ENCODE assay signal across 21 cellular contexts in genomic region chrX:1444896-1445480, GRCh38. TPM values are rescaled to one million over a fixed set of nuclear protein-coding genes. Genes with fewer than 3 reads are reported as not detected.
DNase-seq lines count a peak whose midpoint lies in the region; ATAC-seq, FAIRE-seq and TF ChIP-seq lines count a peak whose summit lies in the region.
"Had no signal": no experiment of that assay in that cellular context is flagged by ENCODE, and none has a peak within 500 bp of the region (broad histone marks: within the 10 kb centered on the region; RNA-seq: fewer than 3 reads in every experiment).

No MANE protein-coding gene starts in this region.

- H3K27ac Mint-ChIP-seq in CD14-positive monocyte (no peak overlapping the region), H9 (peak overlapping the region in 1 of 3 experiments; percentile 14; a peak in 1 of 7 replicates), progenitor cell of endocrine pancreas (peak overlapping the region; percentile 71)
- H3K27ac Mint-ChIP-seq: brain had no signal

- peaks cover 13% of the 10 kb centered on the region for H3K9me3 ChIP-seq in H9 (ENCODE audit: control insufficient read depth, low read depth, low read length)
- no peaks in the 10 kb centered on the region for H3K9me3 ChIP-seq in adrenal gland (replicated peaks in 1 of 3)
- H3K9me3 ChIP-seq: BE2C, upper lobe of left lung had no signal

- H3K27ac ChIP-seq in H9 (ENCODE audit: insufficient read length, low read depth, low read length) = no peak overlapping the region
- no peak overlapping the region for H3K27ac ChIP-seq in adrenal gland
- H3K27ac ChIP-seq: upper lobe of left lung had no signal

- no peak overlapping the region for H2BK20ac ChIP-seq in H9 (ENCODE audit: low read depth, low read length, poor library complexity, severe bottlenecking)

- H3K14ac ChIP-seq in H9 (ENCODE audit: insufficient read depth, low read length) = no peak overlapping the region

- TF ChIP-seq POLR2A in adrenal gland (IDR thresholded peaks at IDR 0.05) (no peak), GM12891 (IDR thresholded peaks at IDR 0.05; ENCODE audit: low read depth, low read length) (no peak), GM18505 (IDR thresholded peaks at IDR 0.05; ENCODE audit: borderline replicate concordance, extremely low read depth, insufficient read depth, insufficient read length) (no peak)

- no peaks in the 10 kb centered on the region for H3K27me3 ChIP-seq in H9 (ENCODE audit: insufficient read depth, low read length)
- no peaks in the 10 kb centered on the region for H3K27me3 ChIP-seq in adrenal gland
- H3K27me3 ChIP-seq: BE2C, upper lobe of left lung had no signal

- WGBS in H9 (ENCODE audit: extremely low coverage, insufficient read length, low lambda C conversion rate) = no CpG with 5 or more reads among the region's 15 CpGs
- 97 to 99% (median 98%) methylated on average over 15 of the region's 15 CpGs for WGBS in adrenal gland, 4 donors

- TF ChIP-seq CTCF in CD14-positive monocyte (IDR thresholded peaks at IDR 0.05) (no peak), H9 (conservative IDR thresholded peaks at IDR 0.05) (no peak), adrenal gland (IDR thresholded peaks at IDR 0.05) (no peak), progenitor cell of endocrine pancreas (IDR thresholded peaks at IDR 0.05; ENCODE audit: unreplicated experiment) (no peak)

- H2AK5ac ChIP-seq in H9 (ENCODE audit: insufficient read length, low read length) = no peak overlapping the region

- no peak overlapping the region for H4K91ac ChIP-seq in H9 (ENCODE audit: insufficient read length, low read depth, low read length)

- no peak overlapping the region for H3T11ph ChIP-seq in H9 (ENCODE audit: low read length)

- no peak overlapping the region for H3K4me2 ChIP-seq in H9 (ENCODE audit: insufficient read depth, insufficient read length, low read length)

- no peak overlapping the region for H3K56ac ChIP-seq in H9 (ENCODE audit: insufficient read length, low read depth, low read length)

- H3K9me3 Mint-ChIP-seq in CD14-positive monocyte (peaks cover 49 to 75% (median 64%) of the 10 kb centered on the region in 7 donors), H9 (peaks cover 50 to 51% of the 10 kb centered on the region in 2 experiments), progenitor cell of endocrine pancreas (ENCODE audit: low read depth) (peaks cover 55% of the 10 kb centered on the region)

- intact Hi-C loops in CD14-positive monocyte (cut with micrococcal nuclease) = loop anchor here in 1 of 2 donors (5.0 kb wide), 1 partner anchor 43 kb away; no protein-coding TSS in a partner anchor
- intact Hi-C loops in adrenal gland (cut with DNase I) = loop anchor here in 1 of 2 donors (10.0 kb wide), 1 partner anchor 50 kb away; the partner anchor contains the start of gene SLC25A6

- H3K4me1 ChIP-seq in H9 (ENCODE audit: insufficient read depth, low read length) = no peaks in the 10 kb centered on the region
- H3K4me1 ChIP-seq in adrenal gland (replicated peaks in 1 of 2) = no peaks in the 10 kb centered on the region
- H3K4me1 ChIP-seq: BE2C, upper lobe of left lung had no signal

- no peak overlapping the region for H2BK120ac ChIP-seq in H9 (ENCODE audit: low read depth, low read length, poor library complexity, severe bottlenecking)

- H4K20me1 ChIP-seq in H9 (ENCODE audit: control insufficient read depth, insufficient read depth, insufficient read length) = no peaks in the 10 kb centered on the region

- H2BK12ac ChIP-seq in H9 (ENCODE audit: insufficient read length, low read depth, low read length) = no peak overlapping the region

- no peak overlapping the region for H3K4ac ChIP-seq in H9 (ENCODE audit: low read depth, low read length)

- H3K36me3 Mint-ChIP-seq in CD14-positive monocyte (peaks cover 26 to 58% of the 10 kb centered on the region in 2 donors), H9 (ENCODE audit: insufficient read depth in 1 of 3, low read depth in 3 of 3) (peaks cover 67 to 86% (median 76%) of the 10 kb centered on the region in 3 experiments), progenitor cell of endocrine pancreas (ENCODE audit: insufficient read depth) (peaks cover 63% of the 10 kb centered on the region)

- H3K4me3 Mint-ChIP-seq in CD14-positive monocyte = no peak overlapping the region
- H3K4me3 Mint-ChIP-seq in H9 = no peak overlapping the region
- no peak overlapping the region for H3K4me3 Mint-ChIP-seq in progenitor cell of endocrine pancreas (ENCODE audit: low read depth)
- H3K4me3 Mint-ChIP-seq: brain, neural crest cell had no signal

- ATAC-seq in GM19328 (IDR thresholded peaks at IDR 0.05; ENCODE audit: unreplicated experiment) (no peak), GM18505 (IDR thresholded peaks at IDR 0.05; ENCODE audit: unreplicated experiment) (no peak)
- ATAC-seq: Panc1 had no signal

- no peak overlapping the region for H3K18ac ChIP-seq in H9 (ENCODE audit: insufficient read length, low read depth, low read length)

- DNase-seq in CD14-positive monocyte (ENCODE audit: low spot score) (peak; percentile 22), H9 (peak; percentile 11), adrenal gland (peak in 4 of 7 donors; percentile 2 to 35 (median 10)), progenitor cell of endocrine pancreas (ENCODE audit: low spot score, unreplicated experiment) (no peak), GM12891 (ENCODE audit: insufficient read length, low spot score) (no peak)
- DNase-seq: activated CD4-positive, CD25-positive, alpha-beta regulatory T cell; activated gamma-delta T cell treated with Interleukin-2 at 50 U/mL for 16 hours; BE2C; foreskin fibroblast; mammary epithelial cell; MM.1S; NCI-H2029 treated with DMSO at 0.1 percent for 48 hours; NCI-H526 treated with DMSO at 0.1 percent for 48 hours had no signal

- no peak overlapping the region for H2BK5ac ChIP-seq in H9 (ENCODE audit: insufficient read length, low read length)

- no peaks in the 10 kb centered on the region for H3K23me2 ChIP-seq in H9 (ENCODE audit: insufficient read length, low read depth, low read length, poor library complexity, severe bottlenecking)

- no peak overlapping the region for H4K8ac ChIP-seq in H9 (replicated peaks; ENCODE audit: insufficient read length, low read depth, low read length)

- peaks cover 29% of the 10 kb centered on the region; the same call in 1 of the 2 replicates for H3K79me2 ChIP-seq in H9 (ENCODE audit: insufficient read depth, low read length)

- H2BK15ac ChIP-seq in H9 (ENCODE audit: low read depth, low read length) = no peak overlapping the region

- FAIRE-seq in GM12891 (lab: Jason Lieb, UNC) = no peak
- FAIRE-seq: H1 had no signal

- H3K9ac ChIP-seq in H9 (ENCODE audit: extremely low read depth, insufficient read length, low read length) = no peak overlapping the region

- H3K27me3 Mint-ChIP-seq in CD14-positive monocyte (ENCODE audit: low read depth in 3 of 3) (peaks cover 0 to 7% (median 2%) of the 10 kb centered on the region in 3 donors), H9 (ENCODE audit: low read depth) (peaks cover 2% of the 10 kb centered on the region), progenitor cell of endocrine pancreas (no peaks in the 10 kb centered on the region)
- H3K27me3 Mint-ChIP-seq: effector memory CD8-positive, alpha-beta T cell had no signal

- H3K36me3 ChIP-seq in adrenal gland (replicated peaks in 1 of 2) = no peaks in the 10 kb centered on the region
- H3K36me3 ChIP-seq: BE2C had no signal

- peaks cover 8% of the 10 kb centered on the region for H3K79me1 ChIP-seq in H9 (ENCODE audit: insufficient read depth, low read depth, low read length, poor library complexity, severe bottlenecking)

- no peak overlapping the region for H3K23ac ChIP-seq in H9 (ENCODE audit: insufficient read length, low read depth, low read length)

- H3K4me1 Mint-ChIP-seq in CD14-positive monocyte = peaks cover 5% of the 10 kb centered on the region
- no peaks in the 10 kb centered on the region for H3K4me1 Mint-ChIP-seq in H9
- H3K4me1 Mint-ChIP-seq in progenitor cell of endocrine pancreas (ENCODE audit: low read depth) = no peaks in the 10 kb centered on the region

- no peak overlapping the region for H3K4me3 ChIP-seq in adrenal gland
- H3K4me3 ChIP-seq: upper lobe of left lung had no signal

- H4K5ac ChIP-seq in H9 (ENCODE audit: insufficient read length, low read depth, low read length) = no peak overlapping the region

- H2AFZ ChIP-seq in H9 (ENCODE audit: low read length) = no peak overlapping the region

TF ChIP-seq in GM12891, 5 proteins besides CTCF, POLR2A, EP300 and RAD21:
- no peak for TF ChIP-seq TAF1 (IDR thresholded peaks at IDR 0.05; ENCODE audit: low read depth, low read length)
- no peak for TF ChIP-seq POLR2AphosphoS5 (IDR thresholded peaks at IDR 0.05; ENCODE audit: low read depth, low read length)
- TF ChIP-seq PAX5 (IDR thresholded peaks at IDR 0.05; ENCODE audit: insufficient read depth, low read length, severe bottlenecking) = no peak
- no peak for TF ChIP-seq SPI1 (IDR thresholded peaks at IDR 0.05; ENCODE audit: low read depth, low read length)
- TF ChIP-seq POU2F2 (IDR thresholded peaks at IDR 0.05; ENCODE audit: low read depth, low read length) = no peak

RNA-seq across cellular contexts. Expression of gene ASMTL, which starts 7.7 kb away (rescaled TPM):
- polyA plus RNA-seq in CD14-positive monocyte (10 to 100 TPM; 31.0 to 31.5 TPM), adrenal gland (10 to 100 TPM; 15.9 to 31.3 (median 29.1) TPM)
- total RNA-seq in H9 (2021) (59.8 and 64.2 TPM in 2 replicates), adrenal gland (10 to 100 TPM; 24.5 to 35.5 (median 31.1) TPM), progenitor cell of endocrine pancreas (24.5 and 26.2 TPM in 2 replicates)
- 59.7 TPM for polyA plus RNA-seq in GM12891 (2012; ENCODE audit: low read depth, missing spikeins)

RNA-seq across cellular contexts. Expression of gene SLC25A6, which starts 53.1 kb away (rescaled TPM):
- polyA plus RNA-seq in CD14-positive monocyte (100 to 1,000 TPM; 442 to 449 TPM), adrenal gland (100 to 1,000 TPM; 191 to 462 (median 276) TPM)
- total RNA-seq in H9 (2021) (553 and 558 TPM in 2 replicates), adrenal gland (100 to 1,000 TPM; 217 to 509 (median 412) TPM), progenitor cell of endocrine pancreas (387 and 391 TPM in 2 replicates)
- 741 TPM for polyA plus RNA-seq in GM12891 (2012; ENCODE audit: low read depth, missing spikeins)

Comparison
In these comparisons a context has a peak if more than half of its experiments do, and no peak if none do; other contexts are left out.
1. DNase-seq: peak in CD14-positive monocyte (single experiment), H9 (single experiment) and adrenal gland (4 of 7); none in progenitor cell of endocrine pancreas (single experiment) and GM12891 (single experiment).